In genomic region chr3:141448606-141449216, GRCh38 we compare ENCODE assay signal across 18 cellular contexts. TPM values are rescaled to one million over a fixed set of nuclear protein-coding genes. Genes with fewer than 3 reads are reported as not detected.
A peak's percentile ranks its signal among the peaks of the same experiment; 100 is the strongest.
DNase-seq lines count a peak whose midpoint lies in the region; ATAC-seq and TF ChIP-seq lines count a peak whose summit lies in the region.
"Had no signal": no experiment of that assay in that cellular context is flagged by ENCODE, and none has a peak within 500 bp of the region (broad histone marks: within the 10 kb centered on the region; RNA-seq: fewer than 3 reads in every experiment).

No MANE protein-coding gene starts in this region.

- TF ChIP-seq POLR2A in sigmoid colon (IDR thresholded peaks at IDR 0.05) = no peak

- H3K4me1 ChIP-seq in SJSA1 (replicated peaks) (peaks cover 11% of the 10 kb centered on the region), sigmoid colon (peaks cover 0 to 73% (median 43%) of the 10 kb centered on the region in 4 donors)
- H3K4me1 ChIP-seq: gastrocnemius medialis, parathyroid adenoma had no signal

- intact Hi-C loops in sigmoid colon (cut with DNase I) = no loop called here

- H3K4me3 Mint-ChIP-seq in natural killer cell treated with Interleukin-12 subunit alpha and Interleukin-12 subunit beta and Interleukin-15 and Interleukin-18, amount 100 ng/mL, for 72 hours = no peak overlapping the region
- H3K4me3 Mint-ChIP-seq: activated CD8-positive, alpha-beta T cell treated with anti-CD3 and anti-CD28 coated beads, Interleukin-2, amount 10 ng/mL, durations not matched to agents 7 days and 5 days; CD4-positive, alpha-beta memory T cell; immature natural killer cell had no signal

- no peak for TF ChIP-seq EP300 in sigmoid colon (IDR thresholded peaks at IDR 0.05)

- no peak overlapping the region for H3K27ac Mint-ChIP-seq in natural killer cell treated with Interleukin-12 subunit alpha and Interleukin-12 subunit beta and Interleukin-15 and Interleukin-18, amount 100 ng/mL, for 72 hours
- H3K27ac Mint-ChIP-seq: activated CD8-positive, alpha-beta T cell treated with anti-CD3 and anti-CD28 coated beads, Interleukin-2, amount 10 ng/mL, durations not matched to agents 7 days and 5 days; activated T-helper 2 cell treated with anti-CD3 and anti-CD28 coated beads, Interferon-gamma antibody, Interleukin-2, Interleukin-4, amounts not matched to agents 10 μg/mL and 5 μg/mL and 100 μg/mL, durations not matched to agents 14 hours and 24 hours and 36 hours had no signal

- no peak for ATAC-seq in natural killer cell treated with Interleukin-12 subunit alpha and Interleukin-12 subunit beta and Interleukin-15 and Interleukin-18, amount 100 ng/mL, for 72 hours
- ATAC-seq in HG02970 (IDR thresholded peaks at IDR 0.05; ENCODE audit: low FRiP score, unreplicated experiment) = no peak
- ATAC-seq: activated CD8-positive, alpha-beta T cell treated with anti-CD3 and anti-CD28 coated beads, Interleukin-2, amount 10 ng/mL, durations not matched to agents 7 days and 5 days; gastrocnemius medialis had no signal

- TF ChIP-seq CTCF in fibroblast of mammary gland (conservative IDR thresholded peaks at IDR 0.05; ENCODE audit: control insufficient read depth, insufficient read depth, low read depth, low read length) (no peak), sigmoid colon (IDR thresholded peaks at IDR 0.05) (no peak)

- H3K36me3 ChIP-seq in SJSA1 (peaks cover 34% of the 10 kb centered on the region), sigmoid colon (peaks cover 0 to 40% (median 16%) of the 10 kb centered on the region in 4 donors)

- H3K27ac ChIP-seq in SJSA1 = peak overlapping the region; percentile 46
- H3K27ac ChIP-seq in sigmoid colon = peak overlapping the region; percentile 34 to 96 (median 52)
- H3K27ac ChIP-seq: parathyroid adenoma had no signal

- H3K9me3 ChIP-seq in SJSA1 (replicated peaks) (no peaks in the 10 kb centered on the region), sigmoid colon (no peaks in the 10 kb centered on the region)
- H3K9me3 ChIP-seq: gastrocnemius medialis had no signal

- DNase-seq in ELR (ENCODE audit: low read depth) (peak; percentile 68), SJSA1 (ENCODE audit: low read depth in 1 of 2, low spot score in 2 of 2) (peak in 1 of 2 experiments; percentile 59), fibroblast of mammary gland (ENCODE audit: low read depth) (peak; percentile 58), sigmoid colon (no peak), NCI-H748 (lab: John Stamatoyannopoulos, UW; ENCODE audit: unreplicated experiment) (no peak), NCI-H2171 (lab: John Stamatoyannopoulos, UW) (no peak)
- no peak for DNase-seq in natural killer cell treated with Interleukin-12 subunit alpha and Interleukin-12 subunit beta and Interleukin-15 and Interleukin-18, amount 100 ng/mL, for 72 hours (ENCODE audit: low spot score)
- DNase-seq: activated CD8-positive, alpha-beta T cell treated with anti-CD3 and anti-CD28 coated beads, Interleukin-2, amount 10 ng/mL, durations not matched to agents 7 days and 5 days; amygdala; CD4-positive, alpha-beta memory T cell; gastrocnemius medialis; immature natural killer cell; NCI-H2029; NCI-H774; trophoblast cell had no signal

- H3K4me1 Mint-ChIP-seq in natural killer cell treated with Interleukin-12 subunit alpha and Interleukin-12 subunit beta and Interleukin-15 and Interleukin-18, amount 100 ng/mL, for 72 hours (ENCODE audit: low read depth in 2 of 2) = peaks cover 3 to 6% of the 10 kb centered on the region in 2 donors

- H3K36me3 Mint-ChIP-seq in natural killer cell treated with Interleukin-12 subunit alpha and Interleukin-12 subunit beta and Interleukin-15 and Interleukin-18, amount 100 ng/mL, for 72 hours = peaks cover 14% of the 10 kb centered on the region

- no peaks in the 10 kb centered on the region for H3K9me3 Mint-ChIP-seq in natural killer cell treated with Interleukin-12 subunit alpha and Interleukin-12 subunit beta and Interleukin-15 and Interleukin-18, amount 100 ng/mL, for 72 hours
- H3K9me3 Mint-ChIP-seq: activated T-helper 2 cell treated with anti-CD3 and anti-CD28 coated beads, Interferon-gamma antibody, Interleukin-2, Interleukin-4, amounts not matched to agents 10 μg/mL and 5 μg/mL and 100 μg/mL, durations not matched to agents 14 hours and 24 hours and 36 hours; immature natural killer cell had no signal

- WGBS in sigmoid colon, 2 donors = 58 to 69% methylated on average over 6 of the region's 6 CpGs

- H3K4me3 ChIP-seq in SJSA1 = no peak overlapping the region
- no peak overlapping the region for H3K4me3 ChIP-seq in fibroblast of mammary gland (ENCODE audit: control insufficient read depth, low read depth, low read length)
- H3K4me3 ChIP-seq in sigmoid colon = no peak overlapping the region
- H3K4me3 ChIP-seq: gastrocnemius medialis had no signal

- no peaks in the 10 kb centered on the region for H3K27me3 Mint-ChIP-seq in natural killer cell treated with Interleukin-12 subunit alpha and Interleukin-12 subunit beta and Interleukin-15 and Interleukin-18, amount 100 ng/mL, for 72 hours
- H3K27me3 Mint-ChIP-seq: CD4-positive, alpha-beta memory T cell had no signal

- H3K27me3 ChIP-seq in SJSA1 (replicated peaks) (no peaks in the 10 kb centered on the region), sigmoid colon (no peaks in the 10 kb centered on the region)
- H3K27me3 ChIP-seq: gastrocnemius medialis had no signal

RNA-seq across cellular contexts. Expression of gene RASA2, which starts 38.1 kb away (rescaled TPM):
- total RNA-seq in SJSA1 (2014; rRNA removed; shearing (Covaris generic)) = 16.3 and 24.8 TPM in 2 replicates
- 10 to 100 TPM; 13.0 to 20.5 (median 16.8) TPM for total RNA-seq in sigmoid colon
- polyA plus RNA-seq in sigmoid colon = 1 to 10 TPM; 3.2 to 7.9 (median 3.6) TPM
- total RNA-seq in natural killer cell treated with Interleukin-12 subunit alpha and Interleukin-12 subunit beta and Interleukin-15 and Interleukin-18, amount 100 ng/mL, for 72 hours = 10 to 100 TPM; 65.9 to 85.7 TPM

Comparison
In these comparisons a context has a peak if more than half of its experiments do, and no peak if none do; other contexts are left out.
1. DNase-seq: peak in ELR (single experiment) and fibroblast of mammary gland (single experiment); none in sigmoid colon (single experiment), natural killer cell treated with Interleukin-12 subunit alpha and Interleukin-12 subunit beta and Interleukin-15 and Interleukin-18, amount 100 ng/mL, for 72 hours (single experiment), NCI-H748 (single experiment) and NCI-H2171 (single experiment).